18 cellular contexts compared by ENCODE assay signal in the genomic region with DNA sequence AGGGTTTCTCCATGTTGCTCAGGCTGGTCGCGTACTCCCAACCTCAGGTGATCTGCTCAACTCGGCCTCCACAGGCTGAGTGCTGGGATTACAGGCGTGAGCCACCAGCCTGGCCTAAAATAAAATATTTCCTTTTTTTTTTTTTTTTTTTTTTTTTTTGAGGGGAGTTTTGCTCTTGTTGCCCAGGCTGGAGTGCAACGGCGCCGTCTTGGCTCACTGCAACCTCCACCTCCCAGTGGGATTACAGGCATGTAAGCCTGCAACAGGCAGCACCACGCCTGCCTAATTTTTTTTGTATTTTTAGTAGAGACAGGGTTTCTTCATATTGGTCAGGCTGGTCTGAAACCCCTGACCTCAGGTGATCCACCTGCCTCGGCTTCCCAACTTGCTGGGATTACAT. TPM values are rescaled to one million over a fixed set of nuclear protein-coding genes. Genes with fewer than 3 reads are reported as not detected.
A peak's percentile ranks its signal among the peaks of the same experiment; 100 is the strongest.
DNase-seq lines count a peak whose midpoint lies in the region; ATAC-seq and TF ChIP-seq lines count a peak whose summit lies in the region.
"Had no signal": no experiment of that assay in that cellular context is flagged by ENCODE, and none has a peak within 500 bp of the region (broad histone marks: within the 10 kb centered on the region; RNA-seq: fewer than 3 reads in every experiment).

No MANE protein-coding gene starts in this region.

- no peak overlapping the region for H3K27ac ChIP-seq in spleen
- H3K27ac ChIP-seq: C4-2B, hepatocyte, ovary had no signal

- H3K4me1 Mint-ChIP-seq in activated T-cell treated with anti-CD3 and anti-CD28 coated beads, Interleukin-2, amount 50 U/mL, for 24 hours (ENCODE audit: low read depth): peaks cover 68% of the 10 kb centered on the region
- peaks cover 41 to 55% (median 49%) of the 10 kb centered on the region in 3 donors for H3K4me1 Mint-ChIP-seq in IgD-negative memory B cell
- peaks cover 37 to 59% of the 10 kb centered on the region in 2 donors for H3K4me1 Mint-ChIP-seq in effector memory CD8-positive, alpha-beta T cell (ENCODE audit: low read depth in 2 of 2)
- H3K4me1 Mint-ChIP-seq in stimulated activated effector memory CD8-positive, alpha-beta T cell treated with anti-CD3 and anti-CD28 coated beads, Interleukin-12 subunit alpha, Interleukin-12 subunit beta, amount 100 ng/mL, for 72 hours: peaks cover 66% of the 10 kb centered on the region

- TF ChIP-seq POLR2A in spleen (IDR thresholded peaks at IDR 0.05): no peak

- no peak for DNase-seq in activated T-cell treated with anti-CD3 and anti-CD28 coated beads, Interleukin-2, amount 50 U/mL, for 24 hours
- no peak for DNase-seq in activated T-cell treated with anti-CD3 and anti-CD28 coated beads, Interleukin-2, amount 50 U/mL, for 48 hours
- DNase-seq in effector memory CD8-positive, alpha-beta T cell: no peak
- DNase-seq in stimulated activated effector memory CD8-positive, alpha-beta T cell treated with anti-CD3 and anti-CD28 coated beads, Interleukin-12 subunit alpha, Interleukin-12 subunit beta, amount 100 ng/mL, for 72 hours (ENCODE audit: low spot score in 2 of 2): no peak
- DNase-seq in spleen (no peak), head of caudate nucleus (no peak), NCI-H510A treated with DMSO at 0.1 percent for 48 hours (lab: John Stamatoyannopoulos, UW) (no peak)
- DNase-seq: cortex of kidney, DMS53, islet precursor cell, NCI-H1417, NCI-H524 treated with DMSO at 0.1 percent for 48 hours, ovary, substantia nigra had no signal

- ATAC-seq in effector memory CD8-positive, alpha-beta T cell (replicated peaks): no peak
- no peak for ATAC-seq in stimulated activated effector memory CD8-positive, alpha-beta T cell treated with anti-CD3 and anti-CD28 coated beads, Interleukin-12 subunit alpha, Interleukin-12 subunit beta, amount 100 ng/mL, for 72 hours

- H3K9me3 Mint-ChIP-seq in activated T-cell treated with anti-CD3 and anti-CD28 coated beads, Interleukin-2, amount 50 U/mL, for 24 hours: peaks cover 22% of the 10 kb centered on the region
- peaks cover 0 to 2% (median 0%) of the 10 kb centered on the region in 3 donors for H3K9me3 Mint-ChIP-seq in IgD-negative memory B cell
- no peaks in the 10 kb centered on the region for H3K9me3 Mint-ChIP-seq in effector memory CD8-positive, alpha-beta T cell
- no peaks in the 10 kb centered on the region for H3K9me3 Mint-ChIP-seq in stimulated activated effector memory CD8-positive, alpha-beta T cell treated with anti-CD3 and anti-CD28 coated beads, Interleukin-12 subunit alpha, Interleukin-12 subunit beta, amount 100 ng/mL, for 72 hours

- H3K27ac Mint-ChIP-seq in activated T-cell treated with anti-CD3 and anti-CD28 coated beads, Interleukin-2, amount 50 U/mL, for 24 hours: peak overlapping the region; percentile 87
- peak overlapping the region in 2 of 3 donors; percentile 16 to 79 for H3K27ac Mint-ChIP-seq in IgD-negative memory B cell
- H3K27ac Mint-ChIP-seq in effector memory CD8-positive, alpha-beta T cell: peak overlapping the region; percentile 32 to 81
- H3K27ac Mint-ChIP-seq in stimulated activated effector memory CD8-positive, alpha-beta T cell treated with anti-CD3 and anti-CD28 coated beads, Interleukin-12 subunit alpha, Interleukin-12 subunit beta, amount 100 ng/mL, for 72 hours: peak overlapping the region; percentile 84
- H3K27ac Mint-ChIP-seq: brain had no signal

- peaks cover 0 to 81% (median 11%) of the 10 kb centered on the region in 6 donors for H3K36me3 ChIP-seq in spleen
- H3K36me3 ChIP-seq: ovary had no signal

- H3K4me3 ChIP-seq in spleen: no peak overlapping the region
- H3K4me3 ChIP-seq: hepatocyte, ovary had no signal

- intact Hi-C loops in spleen (cut with DNase I; ENCODE audit: low total_unique reads) (no loop called here), head of caudate nucleus (cut with DNase I) (no loop called here)

- no peaks in the 10 kb centered on the region for H3K27me3 Mint-ChIP-seq in activated T-cell treated with anti-CD3 and anti-CD28 coated beads, Interleukin-2, amount 50 U/mL, for 24 hours
- H3K27me3 Mint-ChIP-seq in IgD-negative memory B cell: no peaks in the 10 kb centered on the region
- H3K27me3 Mint-ChIP-seq in effector memory CD8-positive, alpha-beta T cell: no peaks in the 10 kb centered on the region

- 89 to 97% (median 92%) methylated on average over 9 of the region's 9 CpGs for WGBS in spleen, 5 donors

- peaks cover 92% of the 10 kb centered on the region for H3K36me3 Mint-ChIP-seq in activated T-cell treated with anti-CD3 and anti-CD28 coated beads, Interleukin-2, amount 50 U/mL, for 24 hours (ENCODE audit: low read depth)
- peaks cover 2% of the 10 kb centered on the region for H3K36me3 Mint-ChIP-seq in IgD-negative memory B cell
- H3K36me3 Mint-ChIP-seq in effector memory CD8-positive, alpha-beta T cell (ENCODE audit: insufficient read depth): peaks cover 45% of the 10 kb centered on the region
- H3K36me3 Mint-ChIP-seq in stimulated activated effector memory CD8-positive, alpha-beta T cell treated with anti-CD3 and anti-CD28 coated beads, Interleukin-12 subunit alpha, Interleukin-12 subunit beta, amount 100 ng/mL, for 72 hours: peaks cover 77% of the 10 kb centered on the region

- no peaks in the 10 kb centered on the region for H3K27me3 ChIP-seq in spleen (replicated peaks in 1 of 7)
- H3K27me3 ChIP-seq: hepatocyte, ovary had no signal

- peak overlapping the region; percentile 46 for H3K4me3 Mint-ChIP-seq in activated T-cell treated with anti-CD3 and anti-CD28 coated beads, Interleukin-2, amount 50 U/mL, for 24 hours
- peak overlapping the region in 3 of 4 donors; percentile 40 to 80 (median 61) for H3K4me3 Mint-ChIP-seq in IgD-negative memory B cell
- H3K4me3 Mint-ChIP-seq in effector memory CD8-positive, alpha-beta T cell: peak overlapping the region; percentile 17 to 43
- peak overlapping the region; percentile 52 for H3K4me3 Mint-ChIP-seq in stimulated activated effector memory CD8-positive, alpha-beta T cell treated with anti-CD3 and anti-CD28 coated beads, Interleukin-12 subunit alpha, Interleukin-12 subunit beta, amount 100 ng/mL, for 72 hours
- H3K4me3 Mint-ChIP-seq: brain had no signal

- H3K4me1 ChIP-seq in spleen: peaks cover 10 to 73% (median 44%) of the 10 kb centered on the region in 6 donors

- peaks cover 0 to 88% (median 63%) of the 10 kb centered on the region in 8 donors for H3K9me3 ChIP-seq in spleen
- H3K9me3 ChIP-seq: ovary had no signal

- TF ChIP-seq CTCF in spleen (IDR thresholded peaks at IDR 0.05 in 8 of 11, conservative IDR thresholded peaks at IDR 0.05 in 3 of 11): no peak

RNA-seq across cellular contexts. Expression of a gene that starts 4.9 kb away (rescaled TPM):
- polyA plus RNA-seq in IgD-negative memory B cell (24.5 TPM), spleen (10 to 100 TPM in 1 of 3 donors, 1 to 10 TPM in 2; 6.3 to 10.4 (median 9.0) TPM)
- total RNA-seq in spleen: 100 to 1,000 TPM in 2 of 7 donors, 10 to 100 TPM in 5; 38.8 to 114 (median 42.1) TPM

RNA-seq across cellular contexts. Expression of a gene that starts 49.0 kb away (rescaled TPM):
- polyA plus RNA-seq in IgD-negative memory B cell (11.2 TPM), spleen (1 to 10 TPM; 4.0 to 6.8 (median 5.9) TPM)
- total RNA-seq in spleen: 10 to 100 TPM in 6 of 7 donors, 1 to 10 TPM in 1; 9.8 to 34.8 (median 17.1) TPM
